9 cellular contexts compared by ENCODE assay signal in the genomic region with DNA sequence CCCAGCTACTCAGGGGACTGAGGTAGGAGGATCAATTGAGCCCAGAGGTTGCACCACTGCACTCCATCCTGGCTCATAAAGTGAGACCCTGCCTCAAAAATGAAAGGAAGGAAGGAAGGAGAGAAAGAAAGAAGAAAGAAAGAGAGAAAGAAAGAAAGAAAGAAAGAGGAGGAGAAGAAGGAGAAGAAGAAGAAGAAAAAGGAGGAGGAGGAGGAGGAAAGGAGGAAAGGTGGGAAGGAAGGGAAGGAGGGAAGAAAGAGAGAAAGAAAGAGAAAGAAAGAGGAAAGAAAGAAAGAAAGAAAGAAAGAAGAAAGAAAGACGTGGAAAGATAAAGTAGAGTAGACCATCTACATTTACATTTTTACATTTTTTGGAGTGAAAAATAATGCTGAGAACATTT. TPM values are rescaled to one million over a fixed set of nuclear protein-coding genes. Genes with fewer than 3 reads are reported as not detected.
"Had no signal": no experiment of that assay in that cellular context is flagged by ENCODE, and none has a peak within 500 bp of the region (broad histone marks: within the 10 kb centered on the region; RNA-seq: fewer than 3 reads in every experiment).

No MANE protein-coding gene starts in this region.

- H3K27me3 Mint-ChIP-seq: IgD-negative memory B cell had no signal

- H3K4me1 Mint-ChIP-seq: IgD-negative memory B cell had no signal

- H3K4me2 ChIP-seq: KMS-11 had no signal

- H3K9ac ChIP-seq: KMS-11 had no signal

- H3K27ac ChIP-seq: HL-60, KMS-11 had no signal

- FAIRE-seq: HTR-8/SVneo had no signal

- H3K27ac Mint-ChIP-seq: IgD-negative memory B cell had no signal

- H3K4me3 Mint-ChIP-seq: IgD-negative memory B cell had no signal

- H3K36me3 Mint-ChIP-seq: IgD-negative memory B cell had no signal

- H3K9me3 Mint-ChIP-seq: IgD-negative memory B cell had no signal

- DNase-seq: IMR-90, KBM-7, KG1 had no signal

RNA-seq across cellular contexts. Expression of gene FAM124B, which starts 39.8 kb away (rescaled TPM):
- total RNA-seq: HT-29, HT1080, IMR-90 had no signal
- polyA plus RNA-seq: IgD-negative memory B cell, IMR-90 had no signal
